ENCODE assay signal across 10 cellular contexts in genomic region chr9:21413089-21414023, GRCh38. TPM values are rescaled to one million over a fixed set of nuclear protein-coding genes. Genes with fewer than 3 reads are reported as not detected.
A peak's percentile ranks its signal among the peaks of the same experiment; 100 is the strongest.
DNase-seq lines count a peak whose midpoint lies in the region; ATAC-seq lines count a peak whose summit lies in the region.
"Had no signal": no experiment of that assay in that cellular context is flagged by ENCODE, and none has a peak within 500 bp of the region (broad histone marks: within the 10 kb centered on the region; RNA-seq: fewer than 3 reads in every experiment).

No MANE protein-coding gene starts in this region.

- no peak overlapping the region for H3K27ac Mint-ChIP-seq in activated T-cell treated with anti-CD3 and anti-CD28 coated beads, Interleukin-2, amount 50 U/mL, for 24 hours
- no peak overlapping the region for H3K27ac Mint-ChIP-seq in effector memory CD8-positive, alpha-beta T cell
- H3K27ac Mint-ChIP-seq in stimulated activated effector memory CD8-positive, alpha-beta T cell treated with anti-CD3 and anti-CD28 coated beads, Interleukin-12 subunit alpha, Interleukin-12 subunit beta, amount 100 ng/mL, for 72 hours = no peak overlapping the region

- peaks cover 8% of the 10 kb centered on the region for H3K27me3 Mint-ChIP-seq in activated T-cell treated with anti-CD3 and anti-CD28 coated beads, Interleukin-2, amount 50 U/mL, for 4 hours (ENCODE audit: low read depth)
- H3K27me3 Mint-ChIP-seq in activated T-cell treated with anti-CD3 and anti-CD28 coated beads, Interleukin-2, amount 50 U/mL, for 24 hours = peaks cover 3% of the 10 kb centered on the region
- peaks cover 31 to 45% of the 10 kb centered on the region in 2 donors for H3K27me3 Mint-ChIP-seq in effector memory CD8-positive, alpha-beta T cell

- H3K4me3 Mint-ChIP-seq in activated T-cell treated with anti-CD3 and anti-CD28 coated beads, Interleukin-2, amount 50 U/mL, for 4 hours = no peak overlapping the region
- no peak overlapping the region for H3K4me3 Mint-ChIP-seq in activated T-cell treated with anti-CD3 and anti-CD28 coated beads, Interleukin-2, amount 50 U/mL, for 24 hours
- H3K4me3 Mint-ChIP-seq in effector memory CD8-positive, alpha-beta T cell = no peak overlapping the region
- no peak overlapping the region for H3K4me3 Mint-ChIP-seq in stimulated activated effector memory CD8-positive, alpha-beta T cell treated with anti-CD3 and anti-CD28 coated beads, Interleukin-12 subunit alpha, Interleukin-12 subunit beta, amount 100 ng/mL, for 72 hours

- no peaks in the 10 kb centered on the region for H3K9me3 Mint-ChIP-seq in activated T-cell treated with anti-CD3 and anti-CD28 coated beads, Interleukin-2, amount 50 U/mL, for 4 hours
- H3K9me3 Mint-ChIP-seq in activated T-cell treated with anti-CD3 and anti-CD28 coated beads, Interleukin-2, amount 50 U/mL, for 24 hours = no peaks in the 10 kb centered on the region
- H3K9me3 Mint-ChIP-seq in effector memory CD8-positive, alpha-beta T cell = no peaks in the 10 kb centered on the region
- no peaks in the 10 kb centered on the region for H3K9me3 Mint-ChIP-seq in stimulated activated effector memory CD8-positive, alpha-beta T cell treated with anti-CD3 and anti-CD28 coated beads, Interleukin-12 subunit alpha, Interleukin-12 subunit beta, amount 100 ng/mL, for 72 hours

- H3K36me3 Mint-ChIP-seq in activated T-cell treated with anti-CD3 and anti-CD28 coated beads, Interleukin-2, amount 50 U/mL, for 4 hours (ENCODE audit: insufficient read depth) = no peaks in the 10 kb centered on the region
- no peaks in the 10 kb centered on the region for H3K36me3 Mint-ChIP-seq in activated T-cell treated with anti-CD3 and anti-CD28 coated beads, Interleukin-2, amount 50 U/mL, for 24 hours (ENCODE audit: low read depth)
- no peaks in the 10 kb centered on the region for H3K36me3 Mint-ChIP-seq in effector memory CD8-positive, alpha-beta T cell (ENCODE audit: insufficient read depth)
- no peaks in the 10 kb centered on the region for H3K36me3 Mint-ChIP-seq in stimulated activated effector memory CD8-positive, alpha-beta T cell treated with anti-CD3 and anti-CD28 coated beads, Interleukin-12 subunit alpha, Interleukin-12 subunit beta, amount 100 ng/mL, for 72 hours

- ATAC-seq in activated T-cell treated with anti-CD3 and anti-CD28 coated beads, Interleukin-2, amount 50 U/mL, for 4 hours = peak; percentile 65 to 67
- ATAC-seq in HG03432 (IDR thresholded peaks at IDR 0.05; ENCODE audit: unreplicated experiment) (peak; percentile 61), GM19397 (IDR thresholded peaks at IDR 0.05; ENCODE audit: unreplicated experiment) (no peak)
- ATAC-seq in effector memory CD8-positive, alpha-beta T cell (replicated peaks) = peak; percentile 55
- peak; percentile 66 for ATAC-seq in stimulated activated effector memory CD8-positive, alpha-beta T cell treated with anti-CD3 and anti-CD28 coated beads, Interleukin-12 subunit alpha, Interleukin-12 subunit beta, amount 100 ng/mL, for 72 hours

- H3K4me1 Mint-ChIP-seq in activated T-cell treated with anti-CD3 and anti-CD28 coated beads, Interleukin-2, amount 50 U/mL, for 4 hours (ENCODE audit: low read depth) = peaks cover 2% of the 10 kb centered on the region
- peaks cover 6% of the 10 kb centered on the region for H3K4me1 Mint-ChIP-seq in activated T-cell treated with anti-CD3 and anti-CD28 coated beads, Interleukin-2, amount 50 U/mL, for 24 hours (ENCODE audit: low read depth)
- no peaks in the 10 kb centered on the region for H3K4me1 Mint-ChIP-seq in effector memory CD8-positive, alpha-beta T cell (ENCODE audit: low read depth in 2 of 2)
- no peaks in the 10 kb centered on the region for H3K4me1 Mint-ChIP-seq in stimulated activated effector memory CD8-positive, alpha-beta T cell treated with anti-CD3 and anti-CD28 coated beads, Interleukin-12 subunit alpha, Interleukin-12 subunit beta, amount 100 ng/mL, for 72 hours

- no peak for DNase-seq in activated T-cell treated with anti-CD3 and anti-CD28 coated beads, Interleukin-2, amount 50 U/mL, for 4 hours
- no peak for DNase-seq in activated T-cell treated with anti-CD3 and anti-CD28 coated beads, Interleukin-2, amount 50 U/mL, for 24 hours
- no peak for DNase-seq in effector memory CD8-positive, alpha-beta T cell
- no peak for DNase-seq in stimulated activated effector memory CD8-positive, alpha-beta T cell treated with anti-CD3 and anti-CD28 coated beads, Interleukin-12 subunit alpha, Interleukin-12 subunit beta, amount 100 ng/mL, for 72 hours (ENCODE audit: low spot score in 2 of 2)
- DNase-seq in activated CD8-positive, alpha-beta memory T cell treated with anti-CD3 and anti-CD28 coated beads for 24 hours = no peak
- no peak for DNase-seq in superior temporal gyrus (ENCODE audit: extremely low spot score)
- DNase-seq: dermis blood vessel endothelial cell had no signal

RNA-seq across cellular contexts. Expression of gene IFNA8, which starts 4.4 kb away (rescaled TPM):
- total RNA-seq in activated T-cell treated with anti-CD3 and anti-CD28 coated beads, Interleukin-2, amount 50 U/mL, for 4 hours = not detected
- total RNA-seq: dermis blood vessel endothelial cell, M059J had no signal

RNA-seq across cellular contexts. Expression of gene IFNA1, which starts 26.9 kb away (rescaled TPM):
- not detected for total RNA-seq in activated T-cell treated with anti-CD3 and anti-CD28 coated beads, Interleukin-2, amount 50 U/mL, for 4 hours
- total RNA-seq: dermis blood vessel endothelial cell, M059J had no signal

RNA-seq across cellular contexts. Expression of gene IFNA2, which starts 28.2 kb away (rescaled TPM):
- total RNA-seq in activated T-cell treated with anti-CD3 and anti-CD28 coated beads, Interleukin-2, amount 50 U/mL, for 4 hours = not detected
- total RNA-seq: dermis blood vessel endothelial cell, M059J had no signal

RNA-seq across cellular contexts. Expression of gene IFNA13, which starts 45.5 kb away (rescaled TPM):
- not detected for total RNA-seq in activated T-cell treated with anti-CD3 and anti-CD28 coated beads, Interleukin-2, amount 50 U/mL, for 4 hours
- total RNA-seq: dermis blood vessel endothelial cell, M059J had no signal
